In genomic region chr10:35225204-35225603, GRCh38 we compare ENCODE assay signal across 2 cellular contexts.
TF ChIP-seq lines count a peak whose summit lies in the region.

No MANE protein-coding gene starts in this region.

TF ChIP-seq in HepG2, 621 proteins besides CTCF, POLR2A, EP300 and RAD21:
- TF ChIP-seq NR2F6 (IDR thresholded peaks at IDR 0.05) = no peak
- TF ChIP-seq NR2F6 (CRISPR knock-in tag; IDR thresholded peaks at IDR 0.05) = no peak
- TF ChIP-seq ZKSCAN1 (IDR thresholded peaks at IDR 0.05; ENCODE audit: low read length) = no peak
- no peak for TF ChIP-seq HNRNPLL (IDR thresholded peaks at IDR 0.05; ENCODE audit: low read depth, low read length, poor library complexity, severe bottlenecking)
- TF ChIP-seq MXD3 (CRISPR knock-in tag; IDR thresholded peaks at IDR 0.05) = no peak
- TF ChIP-seq THAP8 (CRISPR knock-in tag; IDR thresholded peaks at IDR 0.05; ENCODE audit: borderline replicate concordance) = no peak
- no peak for TF ChIP-seq ZNF18 (CRISPR knock-in tag; IDR thresholded peaks at IDR 0.05; ENCODE audit: insufficient replicate concordance)
- TF ChIP-seq NCOA2 (CRISPR knock-in tag; IDR thresholded peaks at IDR 0.05) = no peak
- TF ChIP-seq CENPX (CRISPR knock-in tag; IDR thresholded peaks at IDR 0.05) = no peak
- TF ChIP-seq SMAD1 (CRISPR knock-in tag; IDR thresholded peaks at IDR 0.05; ENCODE audit: borderline replicate concordance, low read depth) = no peak
- TF ChIP-seq ZNF891 (CRISPR knock-in tag; IDR thresholded peaks at IDR 0.05) = no peak

TF ChIP-seq in endothelial cell of umbilical vein, 7 proteins besides CTCF, POLR2A, EP300 and RAD21 (continued from another document):
- TF ChIP-seq EZH2 (IDR thresholded peaks at IDR 0.05; ENCODE audit: borderline replicate concordance, low read depth, low read length, severe bottlenecking) (no peak), JUN (IDR thresholded peaks at IDR 0.05; ENCODE audit: borderline replicate concordance, insufficient read depth, insufficient read length, low read depth) (peak; percentile 52), MYC (IDR thresholded peaks at IDR 0.05; ENCODE audit: low read depth, low read length) (no peak), MAX (IDR thresholded peaks at IDR 0.05; ENCODE audit: insufficient read depth, insufficient read length) (no peak), GATA2 (IDR thresholded peaks at IDR 0.05; ENCODE audit: insufficient read depth, insufficient read length, low read depth, low read length) (peak; percentile 64), FOS (IDR thresholded peaks at IDR 0.05; ENCODE audit: borderline replicate concordance, insufficient read depth, low read length) (peak; percentile 92)
